ENCODE assay signal across 1 cellular context in the genomic region with DNA sequence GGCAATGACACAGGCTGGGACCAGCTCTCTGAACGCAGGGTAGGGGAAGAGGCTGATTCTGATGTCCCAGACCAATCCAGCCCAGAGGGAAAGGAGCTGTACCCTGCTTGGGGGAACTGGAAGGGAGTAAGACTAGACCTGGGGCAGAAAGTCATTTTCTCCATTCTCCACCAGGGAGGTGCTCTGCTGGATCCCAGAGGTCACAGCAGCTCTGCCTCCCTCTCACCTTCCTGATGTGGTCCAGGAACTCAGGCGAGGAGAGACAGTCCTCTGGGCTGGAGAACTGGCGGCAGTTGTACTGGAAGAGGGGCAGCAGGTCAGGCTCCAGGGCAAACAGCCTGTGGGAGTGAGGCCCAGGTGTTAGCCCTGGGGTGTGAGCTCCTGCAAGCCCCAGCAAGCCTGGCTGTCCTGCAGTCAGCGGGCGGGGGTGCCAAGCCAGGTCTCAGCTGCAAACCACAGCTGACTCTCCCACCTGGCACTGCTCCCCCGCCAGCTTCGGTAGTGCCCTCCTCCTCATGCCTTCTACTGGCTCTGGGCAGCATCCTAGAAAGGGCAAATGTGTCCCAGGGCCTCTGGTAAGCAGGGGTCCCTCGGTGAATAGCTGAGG.
TF ChIP-seq lines count a peak whose summit lies in the region.

No MANE protein-coding gene starts in this region.

TF ChIP-seq in HepG2, 621 proteins besides CTCF, POLR2A, EP300 and RAD21:
- no peak for TF ChIP-seq NPAS2 (CRISPR knock-in tag; IDR thresholded peaks at IDR 0.05; ENCODE audit: borderline replicate concordance)
- no peak for TF ChIP-seq ZFP36 (IDR thresholded peaks at IDR 0.05; ENCODE audit: borderline replicate concordance, low read depth, low read length, partially characterized antibody)
- TF ChIP-seq, protein P1, sequence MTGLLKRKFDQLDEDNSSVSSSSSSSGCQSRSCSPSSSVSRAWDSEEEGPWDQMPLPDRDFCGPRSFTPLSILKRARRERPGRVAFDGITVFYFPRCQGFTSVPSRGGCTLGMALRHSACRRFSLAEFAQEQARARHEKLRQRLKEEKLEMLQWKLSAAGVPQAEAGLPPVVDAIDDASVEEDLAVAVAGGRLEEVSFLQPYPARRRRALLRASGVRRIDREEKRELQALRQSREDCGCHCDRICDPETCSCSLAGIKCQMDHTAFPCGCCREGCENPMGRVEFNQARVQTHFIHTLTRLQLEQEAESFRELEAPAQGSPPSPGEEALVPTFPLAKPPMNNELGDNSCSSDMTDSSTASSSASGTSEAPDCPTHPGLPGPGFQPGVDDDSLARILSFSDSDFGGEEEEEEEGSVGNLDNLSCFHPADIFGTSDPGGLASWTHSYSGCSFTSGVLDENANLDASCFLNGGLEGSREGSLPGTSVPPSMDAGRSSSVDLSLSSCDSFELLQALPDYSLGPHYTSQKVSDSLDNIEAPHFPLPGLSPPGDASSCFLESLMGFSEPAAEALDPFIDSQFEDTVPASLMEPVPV (CRISPR knock-in tag; IDR thresholded peaks at IDR 0.05): no peak
- TF ChIP-seq, protein P2, sequence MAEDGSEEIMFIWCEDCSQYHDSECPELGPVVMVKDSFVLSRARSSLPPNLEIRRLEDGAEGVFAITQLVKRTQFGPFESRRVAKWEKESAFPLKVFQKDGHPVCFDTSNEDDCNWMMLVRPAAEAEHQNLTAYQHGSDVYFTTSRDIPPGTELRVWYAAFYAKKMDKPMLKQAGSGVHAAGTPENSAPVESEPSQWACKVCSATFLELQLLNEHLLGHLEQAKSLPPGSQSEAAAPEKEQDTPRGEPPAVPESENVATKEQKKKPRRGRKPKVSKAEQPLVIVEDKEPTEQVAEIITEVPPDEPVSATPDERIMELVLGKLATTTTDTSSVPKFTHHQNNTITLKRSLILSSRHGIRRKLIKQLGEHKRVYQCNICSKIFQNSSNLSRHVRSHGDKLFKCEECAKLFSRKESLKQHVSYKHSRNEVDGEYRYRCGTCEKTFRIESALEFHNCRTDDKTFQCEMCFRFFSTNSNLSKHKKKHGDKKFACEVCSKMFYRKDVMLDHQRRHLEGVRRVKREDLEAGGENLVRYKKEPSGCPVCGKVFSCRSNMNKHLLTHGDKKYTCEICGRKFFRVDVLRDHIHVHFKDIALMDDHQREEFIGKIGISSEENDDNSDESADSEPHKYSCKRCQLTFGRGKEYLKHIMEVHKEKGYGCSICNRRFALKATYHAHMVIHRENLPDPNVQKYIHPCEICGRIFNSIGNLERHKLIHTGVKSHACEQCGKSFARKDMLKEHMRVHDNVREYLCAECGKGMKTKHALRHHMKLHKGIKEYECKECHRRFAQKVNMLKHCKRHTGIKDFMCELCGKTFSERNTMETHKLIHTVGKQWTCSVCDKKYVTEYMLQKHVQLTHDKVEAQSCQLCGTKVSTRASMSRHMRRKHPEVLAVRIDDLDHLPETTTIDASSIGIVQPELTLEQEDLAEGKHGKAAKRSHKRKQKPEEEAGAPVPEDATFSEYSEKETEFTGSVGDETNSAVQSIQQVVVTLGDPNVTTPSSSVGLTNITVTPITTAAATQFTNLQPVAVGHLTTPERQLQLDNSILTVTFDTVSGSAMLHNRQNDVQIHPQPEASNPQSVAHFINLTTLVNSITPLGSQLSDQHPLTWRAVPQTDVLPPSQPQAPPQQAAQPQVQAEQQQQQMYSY (CRISPR knock-in tag; IDR thresholded peaks at IDR 0.05): no peak
- TF ChIP-seq IKZF4 (CRISPR knock-in tag; IDR thresholded peaks at IDR 0.05; ENCODE audit: borderline replicate concordance, low read depth, not compliant biosample characterization): no peak
